Comparison of ENCODE assay signal across 8 cellular contexts in genomic region chr1:231240531-231240882, GRCh38. TPM values are rescaled to one million over a fixed set of nuclear protein-coding genes. Genes with fewer than 3 reads are reported as not detected.
A peak's percentile ranks its signal among the peaks of the same experiment; 100 is the strongest.
DNase-seq lines count a peak whose midpoint lies in the region; ATAC-seq and TF ChIP-seq lines count a peak whose summit lies in the region.

No MANE protein-coding gene starts in this region.

- peak overlapping the region; percentile 59 for H3K4me3 ChIP-seq in BJ (ENCODE audit: low read depth, low read length)
- peak overlapping the region; percentile 92 for H3K4me3 ChIP-seq in SU-DHL-6 (ENCODE audit: insufficient read depth, low read length, poor library complexity, severe bottlenecking)
- peak overlapping the region; percentile 99 for H3K4me3 ChIP-seq in fibroblast of mammary gland (ENCODE audit: control insufficient read depth, low read depth, low read length)
- H3K4me3 ChIP-seq in osteoblast (ENCODE audit: insufficient read depth, low read length) = peak overlapping the region; percentile 94

- H4K20me1 ChIP-seq in SU-DHL-6 (ENCODE audit: low read depth, low read length) = no peaks in the 10 kb centered on the region
- peaks cover 14% of the 10 kb centered on the region for H4K20me1 ChIP-seq in osteoblast (ENCODE audit: insufficient read depth, low read length)

- H2AFZ ChIP-seq in SU-DHL-6 (ENCODE audit: low read depth, low read length, severe bottlenecking) = peak overlapping the region; percentile 84
- H2AFZ ChIP-seq in osteoblast (ENCODE audit: low read length) = peak overlapping the region; percentile 98

- H3K9me2 ChIP-seq in SU-DHL-6 (replicated peaks; ENCODE audit: insufficient read depth, low read length) = no peaks in the 10 kb centered on the region

- H3K4me2 ChIP-seq in SU-DHL-6 (ENCODE audit: low read depth, low read length, poor library complexity, severe bottlenecking) (peak overlapping the region; percentile 64), osteoblast (ENCODE audit: insufficient read depth, low read length) (peak overlapping the region; percentile 95)

- ATAC-seq in GM21786 (IDR thresholded peaks at IDR 0.05; ENCODE audit: unreplicated experiment) = peak; percentile 8

- H3K36me3 ChIP-seq in BJ (ENCODE audit: control insufficient read depth, insufficient read depth, low read length) (peaks cover 4% of the 10 kb centered on the region), SU-DHL-6 (ENCODE audit: low read length) (no peaks in the 10 kb centered on the region; the same call in 1 of the 2 replicates), osteoblast (ENCODE audit: insufficient read depth, low read length) (peaks cover 7% of the 10 kb centered on the region)

- CTCF ChIA-PET in BJ (lab: Yijun Ruan, JAX) = interaction anchor here (0.7 kb wide), 2 partner anchors 9 to 418 kb away, joined by 4 to 6 read pairs; no protein-coding TSS in a partner anchor

- H3K9me3 ChIP-seq in SU-DHL-6 (ENCODE audit: insufficient read depth, low read length) (no peaks in the 10 kb centered on the region), osteoblast (ENCODE audit: low read depth, low read length) (no peaks in the 10 kb centered on the region)

- peak overlapping the region; percentile 80 for H3K9ac ChIP-seq in SU-DHL-6 (ENCODE audit: low read length)

- DNase-seq in BJ (ENCODE audit: low read depth) (no peak), fibroblast of mammary gland (ENCODE audit: low read depth) (peak; percentile 16), osteoblast (ENCODE audit: insufficient read length, low spot score, missing footprints) (no peak), putamen (ENCODE audit: low spot score) (no peak), NCI-H146 (lab: John Stamatoyannopoulos, UW) (no peak), SKM-1 treated with dmso at 0.1 percent for 144 hours (lab: John Stamatoyannopoulos, UW; ENCODE audit: unreplicated experiment) (no peak)

- no peaks in the 10 kb centered on the region for H3F3A ChIP-seq in SU-DHL-6 (ENCODE audit: insufficient read depth)

- no peaks in the 10 kb centered on the region for H3K27me3 ChIP-seq in BJ (ENCODE audit: control insufficient read depth, insufficient read depth, low read length)
- no peaks in the 10 kb centered on the region for H3K27me3 ChIP-seq in SU-DHL-6 (ENCODE audit: low read length)
- no peaks in the 10 kb centered on the region for H3K27me3 ChIP-seq in osteoblast (ENCODE audit: insufficient read depth, low read length)

- H3K79me2 ChIP-seq in SU-DHL-6 (ENCODE audit: insufficient read depth, low read length) (peaks cover 63% of the 10 kb centered on the region), osteoblast (ENCODE audit: insufficient read depth, low read length) (peaks cover 57% of the 10 kb centered on the region)

- TF ChIP-seq CTCF in BJ (IDR thresholded peaks at IDR 0.05; ENCODE audit: insufficient read depth, low read depth, low read length) (no peak), SU-DHL-6 (IDR thresholded peaks at IDR 0.05; ENCODE audit: insufficient read depth, low read length, poor library complexity, severe bottlenecking) (no peak), fibroblast of mammary gland (conservative IDR thresholded peaks at IDR 0.05; ENCODE audit: control insufficient read depth, insufficient read depth, low read depth, low read length) (no peak), osteoblast (IDR thresholded peaks at IDR 0.05; ENCODE audit: extremely low read depth, low read depth, low read length) (no peak)

- H3K27ac ChIP-seq in SU-DHL-6 (ENCODE audit: low read depth, low read length) (peak overlapping the region; percentile 44), osteoblast (ENCODE audit: low read depth, low read length) (peak overlapping the region; percentile 73)

- POLR2A ChIA-PET in BJ (lab: Charles Lee) = no interaction called here

- H3K4me1 ChIP-seq in osteoblast (ENCODE audit: insufficient read depth, low read length) = peaks cover 18% of the 10 kb centered on the region

RNA-seq across cellular contexts. Expression of gene GNPAT, which starts 0.5 kb away (rescaled TPM):
- polyA plus RNA-seq in BJ (2011; rRNA removed) = 22.8 and 38.2 TPM in 2 replicates
- polyA minus RNA-seq in BJ (2011; rRNA and poly(A)+ RNA removed) = 13.6 and 17.3 TPM in 2 replicates
- total RNA-seq in osteoblast = 52.1 and 56.6 TPM in 2 replicates
